In genomic region chr2:126971481-126972271, GRCh38 we compare ENCODE assay signal across 7 cellular contexts.
DNase-seq lines count a peak whose midpoint lies in the region; ATAC-seq and TF ChIP-seq lines count a peak whose summit lies in the region.

No MANE protein-coding gene starts in this region.

- in situ Hi-C loops in GM13977 (cut with MboI; ENCODE audit: low pct_unique_long_range_greater_than_20kb, low sequenced_read_pairs, unreplicated experiment): no loop called here

- H3K4me1 ChIP-seq in body of pancreas (peaks cover 14% of the 10 kb centered on the region), spleen (peaks cover 0 to 18% (median 12%) of the 10 kb centered on the region in 6 donors)

- intact Hi-C loops in body of pancreas (cut with DNase I): no loop called here
- intact Hi-C loops in spleen (cut with DNase I; ENCODE audit: low total_unique reads): no loop called here

- WGBS in body of pancreas, 2 donors: 0 to 11% methylated on average over 11 to 36 of the region's 43 CpGs
- WGBS in spleen, 5 donors: 6 to 13% (median 11%) methylated on average over 14 to 43 of the region's 43 CpGs

- peak; percentile 93 for TF ChIP-seq CTCF in GM13977 (IDR thresholded peaks at IDR 0.05; ENCODE audit: extremely low read depth, insufficient read depth, missing control alignments)
- peak; percentile 81 to 98 (median 91) for TF ChIP-seq CTCF in body of pancreas (IDR thresholded peaks at IDR 0.05)
- TF ChIP-seq CTCF in spleen (IDR thresholded peaks at IDR 0.05 in 8 of 11, conservative IDR thresholded peaks at IDR 0.05 in 3 of 11): peak; percentile 45 to 97 (median 92)

- H3K27ac ChIP-seq in body of pancreas (peak overlapping the region in 2 of 4 donors; percentile 7 to 42), spleen (peak overlapping the region in 3 of 8 donors; percentile 35 to 49 (median 45))

- peaks cover 3 to 15% (median 9%) of the 10 kb centered on the region in 3 donors for H3K27me3 Mint-ChIP-seq in immature natural killer cell (ENCODE audit: low read depth in 3 of 3)

- no peaks in the 10 kb centered on the region for H3K9me3 ChIP-seq in body of pancreas
- H3K9me3 ChIP-seq in spleen: no peaks in the 10 kb centered on the region

- H3K4me1 Mint-ChIP-seq in immature natural killer cell: peaks cover 0 to 1% of the 10 kb centered on the region in 2 donors

- H3K4me3 ChIP-seq in body of pancreas (no peak overlapping the region), spleen (peak overlapping the region; percentile 8 to 68 (median 34))

- no peak for TF ChIP-seq POLR2A in body of pancreas (IDR thresholded peaks at IDR 0.05)
- no peak for TF ChIP-seq POLR2A in spleen (IDR thresholded peaks at IDR 0.05)

- no peaks in the 10 kb centered on the region for H3K36me3 ChIP-seq in body of pancreas (replicated peaks in 1 of 2; ENCODE audit: insufficient read depth in 1 of 2, low read depth in 2 of 2)
- no peaks in the 10 kb centered on the region for H3K36me3 ChIP-seq in spleen

- no peaks in the 10 kb centered on the region for H3K36me3 Mint-ChIP-seq in immature natural killer cell

- H3K9me3 Mint-ChIP-seq in immature natural killer cell: no peaks in the 10 kb centered on the region

- H3K27me3 ChIP-seq in body of pancreas (no peaks in the 10 kb centered on the region), spleen (replicated peaks in 1 of 7) (peaks cover 0 to 68% (median 8%) of the 10 kb centered on the region in 7 donors)

- H3K4me3 Mint-ChIP-seq in immature natural killer cell: peak overlapping the region; percentile 79 to 83 (median 82)

- ATAC-seq in HG02678 (IDR thresholded peaks at IDR 0.05; ENCODE audit: unreplicated experiment) (peak; percentile 98), body of pancreas (peak; percentile 92)

- DNase-seq in GM13977 (ENCODE audit: low spot score) (peak; percentile 88), NCI-H128 (lab: John Stamatoyannopoulos, UW; ENCODE audit: unreplicated experiment) (peak; percentile 36), UCSD-AML1 (lab: John Stamatoyannopoulos, UW; ENCODE audit: unreplicated experiment) (peak; percentile 75), body of pancreas (peak; percentile 75 to 79 (median 76)), immature natural killer cell (peak; percentile 56 to 68 (median 62)), spleen (peak; percentile 92)

- H3K27ac Mint-ChIP-seq in immature natural killer cell: peak overlapping the region in 3 of 6 donors; percentile 34 to 72 (median 46)

Comparison
In these comparisons a context has a peak if more than half of its experiments do, and no peak if none do; other contexts are left out.
1. DNase-seq: peak in every context shown above with its lines; median percentile 92 in spleen; 88 in GM13977; 76 in body of pancreas; 75 in UCSD-AML1; 62 in immature natural killer cell; 36 in NCI-H128.
2. H3K4me3 ChIP-seq: peak in spleen (8 of 8); none in body of pancreas (0 of 2).
3. Peak in every context shown above with its lines, with median percentiles within 50 percentile points of each other: CTCF ChIP-seq.